In the genomic region with DNA sequence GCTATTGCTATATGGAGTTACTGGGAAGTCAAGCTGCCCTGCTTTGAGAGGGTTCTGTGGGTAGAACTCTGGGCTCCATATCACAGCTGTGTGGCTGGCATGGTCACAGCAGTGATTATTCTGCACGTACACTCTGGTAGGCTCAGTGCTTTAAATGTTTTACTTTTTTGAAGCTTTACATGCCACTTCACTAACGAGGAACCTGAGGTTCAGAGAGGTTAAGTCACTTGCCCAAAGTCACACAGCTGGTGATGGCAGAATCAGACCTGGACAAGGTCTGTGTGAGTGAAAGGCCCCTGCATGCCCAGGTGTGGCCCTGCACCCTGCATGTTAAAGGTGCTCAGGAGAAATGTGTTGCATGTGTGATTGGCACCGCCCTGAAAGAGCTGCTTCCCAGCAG, we compare ENCODE assay signal across 10 cellular contexts. TPM values are rescaled to one million over a fixed set of nuclear protein-coding genes. Genes with fewer than 3 reads are reported as not detected.
"Had no signal": no experiment of that assay in that cellular context is flagged by ENCODE, and none has a peak within 500 bp of the region (broad histone marks: within the 10 kb centered on the region; RNA-seq: fewer than 3 reads in every experiment).

No MANE protein-coding gene starts in this region.

- DNase-seq: GM23248, GOT3, H9, HCEC 1CT, HFFc6, KG1 had no signal

- FAIRE-seq: H54, HTR-8/SVneo had no signal

- H3K9ac ChIP-seq: GM23248 had no signal

- H3K4me3 Mint-ChIP-seq: H9, HFFc6, IgD-negative memory B cell had no signal

- H3K27ac ChIP-seq: GM23248 had no signal

- H3K4me3 ChIP-seq: GM23248 had no signal

- H3K36me3 Mint-ChIP-seq: IgD-negative memory B cell had no signal

- H3K9me3 Mint-ChIP-seq: H9, HFFc6, IgD-negative memory B cell had no signal

- H3K4me1 Mint-ChIP-seq: H9, IgD-negative memory B cell had no signal

- H3K27ac Mint-ChIP-seq: IgD-negative memory B cell had no signal

- H2AFZ ChIP-seq: GM23248 had no signal

RNA-seq across cellular contexts. Expression of a gene that starts 24.5 kb away (rescaled TPM):
- total RNA-seq: HT-29 had no signal

RNA-seq across cellular contexts. Expression of a gene that starts 27.1 kb away (rescaled TPM):
- total RNA-seq: HT-29 had no signal
